In genomic region chr11:73218830-73219215, GRCh38 we compare ENCODE assay signal across 11 cellular contexts. TPM values are rescaled to one million over a fixed set of nuclear protein-coding genes. Genes with fewer than 3 reads are reported as not detected.
DNase-seq lines count a peak whose midpoint lies in the region; ATAC-seq, FAIRE-seq and TF ChIP-seq lines count a peak whose summit lies in the region.
"Had no signal": no experiment of that assay in that cellular context is flagged by ENCODE, and none has a peak within 500 bp of the region (broad histone marks: within the 10 kb centered on the region; RNA-seq: fewer than 3 reads in every experiment).

No MANE protein-coding gene starts in this region.

- no peak overlapping the region for H4K5ac ChIP-seq in H1 (ENCODE audit: insufficient read length, low read depth, low read length)

- H3K36me3 ChIP-seq in SK-N-SH (replicated peaks in 1 of 2; ENCODE audit: control insufficient read depth in 1 of 2, insufficient read depth in 2 of 2, low read length in 1 of 2): no peaks in the 10 kb centered on the region
- H3K36me3 ChIP-seq in H1 (ENCODE audit: control insufficient read depth in 2 of 4, insufficient read depth in 4 of 4, low read length in 3 of 4): no peaks in the 10 kb centered on the region
- H3K36me3 ChIP-seq in muscle layer of colon (ENCODE audit: insufficient read depth, low read length): no peaks in the 10 kb centered on the region
- H3K36me3 ChIP-seq in tibial nerve: no peaks in the 10 kb centered on the region
- H3K36me3 ChIP-seq in OCI-LY7 (ENCODE audit: insufficient read depth, low read length): no peaks in the 10 kb centered on the region

- intact Hi-C loops in OCI-LY7 (cut with micrococcal nuclease; ENCODE audit: unreplicated experiment): no loop called here

- H3K23me2 ChIP-seq in H1 (ENCODE audit: low read depth, low read length): peaks cover 12% of the 10 kb centered on the region; the same call in 1 of the 2 replicates

- H2BK120ac ChIP-seq in H1 (replicated peaks; ENCODE audit: low read depth, low read length): no peak overlapping the region

- no peak overlapping the region for H2BK20ac ChIP-seq in H1 (ENCODE audit: low read length)

- H3K4ac ChIP-seq in H1 (replicated peaks; ENCODE audit: insufficient read length, low read depth, low read length): no peak overlapping the region

- TF ChIP-seq EP300 in SK-N-SH (IDR thresholded peaks at IDR 0.05; ENCODE audit: borderline replicate concordance in 1 of 2, low read depth in 1 of 2, low read length in 1 of 2) (no peak), H1 (IDR thresholded peaks at IDR 0.05; ENCODE audit: borderline replicate concordance in 1 of 2, low read depth in 2 of 2, low read length in 2 of 2) (no peak), tibial nerve (IDR thresholded peaks at IDR 0.05) (no peak)

- H3K9me3 ChIP-seq in SK-N-SH (no peaks in the 10 kb centered on the region), H1 (ENCODE audit: insufficient read depth in 2 of 2, low read depth in 1 of 2, low read length in 1 of 2) (no peaks in the 10 kb centered on the region), muscle layer of colon (ENCODE audit: low read length) (no peaks in the 10 kb centered on the region), tibial nerve (no peaks in the 10 kb centered on the region), OCI-LY7 (ENCODE audit: low read length) (no peaks in the 10 kb centered on the region)

- 33% methylated on average over 6 of the region's 9 CpGs for whole genome bisulfite sequencing in SK-N-SH (ENCODE audit: low lambda C conversion rate)
- WGBS in H1 (ENCODE audit: extremely low coverage in 1 of 2, insufficient coverage in 1 of 2, insufficient read length in 1 of 2, insufficient replicate concordance in 2 of 2, low coverage in 1 of 2, low lambda C conversion rate in 2 of 2, missing lambda C conversion rate in 1 of 2), 2 experiments: 36% methylated on average over 8 of the region's 9 CpGs; no CpG with 5 or more reads in 1 of the 2 experiments
- WGBS in tibial nerve, 2 donors: 17 to 44% methylated on average over 3 to 9 of the region's 9 CpGs

- H3K4me1 ChIP-seq in SK-N-SH (ENCODE audit: control insufficient read depth in 1 of 2, insufficient read depth in 2 of 2, low read depth in 1 of 2, low read length in 1 of 2) (peaks cover 0 to 4% of the 10 kb centered on the region in 2 experiments; a peak in 1 of 4 replicates), H1 (replicated peaks in 1 of 4; ENCODE audit: control insufficient read depth in 3 of 4, insufficient read depth in 4 of 4, low read length in 3 of 4) (peaks cover 0 to 5% (median 2%) of the 10 kb centered on the region in 4 experiments; a peak in 5 of 7 replicates), muscle layer of colon (ENCODE audit: insufficient read depth, low read length) (no peaks in the 10 kb centered on the region), tibial nerve (peaks cover 0 to 17% (median 2%) of the 10 kb centered on the region in 4 donors), OCI-LY7 (ENCODE audit: insufficient read depth, low read length, poor library complexity, severe bottlenecking) (peaks cover 8% of the 10 kb centered on the region)

- CTCF ChIA-PET in SK-N-SH (lab: Yijun Ruan, JAX) (interaction anchor here (0.8 to 3.3 kb wide), 7 partner anchors 12 to 425 kb away, joined by 3 to 15 read pairs (median 4); partner anchors contain the start of gene STARD10), H1 (lab: Charles Lee; ENCODE audit: partially characterized antibody) (interaction anchor here (0.7 to 3.3 kb wide), 16 partner anchors 8 to 766 kb away, joined by 3 to 50 read pairs (median 5); no protein-coding TSS in a partner anchor), OCI-LY7 (lab: Charles Lee; ENCODE audit: unreplicated experiment) (no interaction called here)

- no peaks in the 10 kb centered on the region for H3K9me2 ChIP-seq in SK-N-SH
- no peaks in the 10 kb centered on the region for H3K9me2 ChIP-seq in OCI-LY7 (ENCODE audit: insufficient read depth, low read length)

- 0 out of 2 replicates have a peak overlapping the region, but pooled peaks have one; percentile 78 for H3K18ac ChIP-seq in H1 (ENCODE audit: extremely low read depth, low read length)

- H3K79me2 ChIP-seq in SK-N-SH (ENCODE audit: insufficient read depth): no peaks in the 10 kb centered on the region
- no peaks in the 10 kb centered on the region for H3K79me2 ChIP-seq in H1 (ENCODE audit: control insufficient read depth in 1 of 2, insufficient read depth in 2 of 2, low read length in 2 of 2)
- H3K79me2 ChIP-seq in OCI-LY7 (ENCODE audit: insufficient read depth, low read depth, low read length): no peaks in the 10 kb centered on the region

- H2BK12ac ChIP-seq in H1 (ENCODE audit: low read depth, low read length): no peak overlapping the region

- no peak overlapping the region for H3K27ac ChIP-seq in SK-N-SH (ENCODE audit: low read depth in 2 of 2, low read length in 1 of 2)
- no peak overlapping the region for H3K27ac ChIP-seq in H1 (ENCODE audit: low read depth, low read length)
- H3K27ac ChIP-seq in muscle layer of colon (ENCODE audit: low read depth, low read length): no peak overlapping the region
- H3K27ac ChIP-seq in tibial nerve: peak overlapping the region in 3 of 4 donors; percentile 62 to 79 (median 65)
- no peak overlapping the region for H3K27ac ChIP-seq in OCI-LY7 (ENCODE audit: low read depth, low read length, poor library complexity, severe bottlenecking)
- H3K27ac ChIP-seq: 22Rv1, SK-N-MC had no signal

- FAIRE-seq in H1 (lab: Jason Lieb, UNC): no peak

- no peak overlapping the region for H4K8ac ChIP-seq in H1 (ENCODE audit: extremely low read depth, insufficient read depth, low read length)

- no peak for ATAC-seq in SK-N-SH treated with all-trans-retinoic acid at 6 μM for 48 hours
- ATAC-seq in GM21529 (IDR thresholded peaks at IDR 0.05; ENCODE audit: unreplicated experiment): no peak

- no peak overlapping the region for H3K14ac ChIP-seq in H1 (ENCODE audit: insufficient read length)

- H2BK5ac ChIP-seq in H1 (ENCODE audit: low read depth, low read length): no peak overlapping the region

- TF ChIP-seq CTCF in SK-N-SH (IDR thresholded peaks at IDR 0.05): no peak
- TF ChIP-seq CTCF in H1 (IDR thresholded peaks at IDR 0.05; ENCODE audit: control extremely low read depth in 1 of 3, insufficient read depth in 1 of 3, low read depth in 1 of 3, low read length in 3 of 3): no peak
- no peak for TF ChIP-seq CTCF in tibial nerve (IDR thresholded peaks at IDR 0.05)
- TF ChIP-seq CTCF in OCI-LY7 (conservative IDR thresholded peaks at IDR 0.05; ENCODE audit: low read length): no peak

- no peak overlapping the region for H2BK15ac ChIP-seq in H1 (ENCODE audit: low read length)

- H3K23ac ChIP-seq in H1 (ENCODE audit: insufficient read length): no peak overlapping the region

- no peak for DNase-seq in SK-N-SH
- no peak for DNase-seq in H1 (ENCODE audit: low read depth in 1 of 2, low spot score in 2 of 2)
- DNase-seq in tibial nerve (ENCODE audit: low spot score in 2 of 2): no peak
- DNase-seq in AG20443 (ENCODE audit: low spot score): no peak
- no peak for DNase-seq in OCI-LY7 (ENCODE audit: low spot score)
- DNase-seq: activated naive CD4-positive, alpha-beta T cell had no signal

- H3K4me2 ChIP-seq in SK-N-SH (0 out of 2 replicates have a peak overlapping the region, but pooled peaks have one; percentile 65), H1 (ENCODE audit: insufficient read depth in 1 of 2, low read depth in 2 of 2, low read length in 2 of 2) (peak overlapping the region; percentile 70 to 99), OCI-LY7 (ENCODE audit: low read length) (no peak overlapping the region)

- no peak overlapping the region for H3K56ac ChIP-seq in H1 (replicated peaks; ENCODE audit: insufficient read length, low read depth, low read length)

- BruUV-seq in OCI-LY7 (replicated peaks; lab: Mats Ljungman, UMichigan): no TSS peak

- H2AFZ ChIP-seq in SK-N-SH (ENCODE audit: low read depth): no peak overlapping the region
- H2AFZ ChIP-seq in H1 (ENCODE audit: low read length): peak overlapping the region; percentile 96; the same call in 1 of the 2 replicates
- H2AFZ ChIP-seq in OCI-LY7 (ENCODE audit: low read length): no peak overlapping the region

- POLR2A ChIA-PET in SK-N-SH (lab: Yijun Ruan, JAX): no interaction called here
- POLR2A ChIA-PET in H1 (lab: Charles Lee; ENCODE audit: partially characterized antibody): interaction anchor here (0.8 to 1.3 kb wide), 2 partner anchors 11 to 32 kb away, joined by 3 to 4 read pairs; no protein-coding TSS in a partner anchor
- POLR2A ChIA-PET in OCI-LY7 (lab: Charles Lee): no interaction called here

- H4K91ac ChIP-seq in H1 (replicated peaks; ENCODE audit: insufficient read length, low read length): no peak overlapping the region

- no peaks in the 10 kb centered on the region for H4K20me1 ChIP-seq in SK-N-SH (ENCODE audit: insufficient read depth)
- H4K20me1 ChIP-seq in H1 (replicated peaks in 1 of 2; ENCODE audit: control insufficient read depth in 1 of 2, insufficient read depth in 2 of 2, low read length in 2 of 2): no peaks in the 10 kb centered on the region
- H4K20me1 ChIP-seq in OCI-LY7 (ENCODE audit: insufficient read depth, low read length): no peaks in the 10 kb centered on the region

- peak overlapping the region; percentile 44 to 51; a peak in 2 of 4 replicates for H3K4me3 ChIP-seq in SK-N-SH (ENCODE audit: low read depth in 2 of 2, low read length in 1 of 2)
- H3K4me3 ChIP-seq in H1 (ENCODE audit: extremely low read depth in 1 of 4, insufficient read depth in 2 of 4, low read depth in 3 of 4, low read length in 4 of 4): peak overlapping the region; percentile 58 to 69 (median 64)
- H3K4me3 ChIP-seq in muscle layer of colon (ENCODE audit: low read depth in 1 of 2, low read length in 2 of 2): peak overlapping the region; percentile 35 to 54
- H3K4me3 ChIP-seq in tibial nerve: peak overlapping the region; percentile 33 to 58 (median 46)
- H3K4me3 ChIP-seq in OCI-LY7 (ENCODE audit: low read depth, low read length, poor library complexity, severe bottlenecking): no peak overlapping the region
- H3K4me3 ChIP-seq: SK-N-MC had no signal

- TF ChIP-seq POLR2A in H1 (IDR thresholded peaks at IDR 0.05; ENCODE audit: control extremely low read depth in 1 of 2, low read depth in 2 of 2, low read length in 2 of 2) (no peak), tibial nerve (IDR thresholded peaks at IDR 0.05) (no peak)

- TF ChIP-seq RAD21 in SK-N-SH (IDR thresholded peaks at IDR 0.05; ENCODE audit: low read length) (no peak), H1 (IDR thresholded peaks at IDR 0.05 in 1 of 2, conservative IDR thresholded peaks at IDR 0.05 in 1 of 2; ENCODE audit: low read depth in 2 of 2, low read length in 2 of 2) (no peak)

- H2AK5ac ChIP-seq in H1 (ENCODE audit: low read depth, low read length): no peak overlapping the region

- H3K27me3 ChIP-seq in SK-N-SH (ENCODE audit: insufficient read depth) (peaks cover 8% of the 10 kb centered on the region), H1 (replicated peaks in 1 of 4; ENCODE audit: control insufficient read depth in 3 of 4, extremely low read depth in 1 of 4, insufficient read depth in 3 of 4, low read length in 3 of 4) (peaks cover 2 to 35% (median 31%) of the 10 kb centered on the region in 4 experiments), muscle layer of colon (ENCODE audit: control insufficient read depth in 1 of 2, insufficient read depth in 2 of 2, low read length in 2 of 2) (peaks cover 0 to 21% of the 10 kb centered on the region in 2 donors), tibial nerve (peaks cover 0 to 29% of the 10 kb centered on the region in 2 donors)

- H3K9ac ChIP-seq in SK-N-SH (no peak overlapping the region), H1 (replicated peaks in 1 of 4; ENCODE audit: extremely low read depth in 1 of 4, low read depth in 3 of 4, low read length in 3 of 4) (no peak overlapping the region), muscle layer of colon (ENCODE audit: low read length) (no peak overlapping the region)

- no peaks in the 10 kb centered on the region for H3K79me1 ChIP-seq in H1 (ENCODE audit: low read depth, low read length)

- no peaks in the 10 kb centered on the region for H3F3A ChIP-seq in SK-N-SH (replicated peaks; ENCODE audit: insufficient read depth)

RNA-seq across cellular contexts. Expression of gene P2RY2, which starts 0.7 kb away (rescaled TPM):
- polyA plus RNA-seq in SK-N-SH (2012; rRNA removed) (0.12 and 0.13 TPM in 2 replicates), H1 (2011; rRNA removed) (1.5 and 2.6 TPM in 2 replicates)
- polyA plus RNA-seq in SK-N-SH (2012; cell fraction: cytosol; rRNA removed): 0.05 and 0.07 TPM in 2 replicates
- polyA plus RNA-seq in SK-N-SH (2012; cell fraction: nucleus; rRNA removed): 0.02 and 0.14 TPM in 2 replicates
- 1.0 and 1.2 TPM in 2 replicates for total RNA-seq in H1 (2021; fragmentation: NEBNext Ultra II Directional; extraction: Animal tissue kit (Norgen Biotek cat#: 25700))
- polyA plus RNA-seq in H1 (2011; cell fraction: cytosol; rRNA removed): 1.4 TPM
- 1.6 TPM for polyA plus RNA-seq in H1 (2011; cell fraction: nucleus; rRNA removed)
- polyA plus RNA-seq in H1 (2012, experiment 1 of 2): 0.21 to 0.75 TPM (median 0.57 TPM) in 4 replicates
- 0.63 TPM for polyA plus RNA-seq in H1 (2012, experiment 2 of 2)
- 0.93 TPM for polyA plus RNA-seq in H1 (2013, experiment 1 of 2)
- 0.85 TPM for polyA plus RNA-seq in H1 (2013, experiment 2 of 2)
- polyA minus RNA-seq in H1 (2011; rRNA and poly(A)+ RNA removed): 1.4 and 1.5 TPM in 2 replicates
- polyA minus RNA-seq in H1 (2011; cell fraction: cytosol; rRNA and poly(A)+ RNA removed): 0.66 TPM
- polyA minus RNA-seq in H1 (2011; cell fraction: nucleus; rRNA and poly(A)+ RNA removed): 2.7 TPM
- total RNA-seq in tibial nerve (1 to 10 TPM; 4.5 to 7.5 (median 6.7) TPM), OCI-LY7 (2022) (not detected in 2 replicates)
- total RNA-seq in OCI-LY7 (2014; rRNA removed; shearing (Covaris generic)): not detected in 2 replicates

RNA-seq across cellular contexts. Expression of gene P2RY6, which starts 53.3 kb away (rescaled TPM):
- polyA plus RNA-seq in SK-N-SH (2012; rRNA removed): 0.15 and 0.16 TPM in 2 replicates
- polyA plus RNA-seq in SK-N-SH (2012; cell fraction: cytosol; rRNA removed): 0.09 and 0.31 TPM in 2 replicates
- polyA plus RNA-seq in SK-N-SH (2012; cell fraction: nucleus; rRNA removed): 0.26 and 0.27 TPM in 2 replicates
- total RNA-seq in H1 (2021; fragmentation: NEBNext Ultra II Directional; extraction: Animal tissue kit (Norgen Biotek cat#: 25700)): not detected in 2 replicates
- polyA plus RNA-seq in H1 (2011; rRNA removed): 0.15 and 0.20 TPM in 2 replicates
- polyA plus RNA-seq in H1 (2011; cell fraction: cytosol; rRNA removed): 0.26 TPM
- 0.13 TPM for polyA plus RNA-seq in H1 (2011; cell fraction: nucleus; rRNA removed)
- 0.09 to 0.11 TPM in 2 of 4 replicates, not detected in the others for polyA plus RNA-seq in H1 (2012, experiment 1 of 2)
- polyA plus RNA-seq in H1 (2012, experiment 2 of 2): not detected
- 0.18 TPM for polyA plus RNA-seq in H1 (2013, experiment 1 of 2)
- polyA plus RNA-seq in H1 (2013, experiment 2 of 2): 0.07 TPM
- 0.17 and 0.32 TPM in 2 replicates for polyA minus RNA-seq in H1 (2011; rRNA and poly(A)+ RNA removed)
- polyA minus RNA-seq in H1 (2011; cell fraction: cytosol; rRNA and poly(A)+ RNA removed): not detected
- not detected for polyA minus RNA-seq in H1 (2011; cell fraction: nucleus; rRNA and poly(A)+ RNA removed)
- total RNA-seq in tibial nerve: 1 to 10 TPM in 1 of 4 donors, under 1 TPM in 2, not detected in 1; 0.63 to 3.3 (median 0.90) TPM
- not detected in 2 replicates for total RNA-seq in OCI-LY7 (2014; rRNA removed; shearing (Covaris generic))
- not detected in 2 replicates for total RNA-seq in OCI-LY7 (2022)

Comparison
In these comparisons a context has a peak if more than half of its experiments do, and no peak if none do; other contexts are left out.
1. H3K27ac ChIP-seq: peak in tibial nerve (3 of 4); none in SK-N-SH (0 of 2), H1 (single experiment), muscle layer of colon (single experiment) and OCI-LY7 (single experiment).